Comparison of ENCODE assay signal across 9 cellular contexts in genomic region chr3:186520957-186521842, GRCh38. TPM values are rescaled to one million over a fixed set of nuclear protein-coding genes. Genes with fewer than 3 reads are reported as not detected.
DNase-seq lines count a peak whose midpoint lies in the region; ATAC-seq and TF ChIP-seq lines count a peak whose summit lies in the region.
"Had no signal": no experiment of that assay in that cellular context is flagged by ENCODE, and none has a peak within 500 bp of the region (broad histone marks: within the 10 kb centered on the region; RNA-seq: fewer than 3 reads in every experiment).

No MANE protein-coding gene starts in this region.

- H3K4me3 ChIP-seq in GM12865 (ENCODE audit: low read depth, low read length): peak overlapping the region; percentile 19
- H3K4me3 ChIP-seq: right atrium auricular region had no signal

- TF ChIP-seq CTCF in GM12865 (IDR thresholded peaks at IDR 0.05; ENCODE audit: insufficient read depth, low read depth, low read length, missing control alignments) (no peak), type B pancreatic cell (conservative IDR thresholded peaks at IDR 0.05) (no peak)

- H3K27ac Mint-ChIP-seq in activated CD8-positive, alpha-beta T cell treated with anti-CD3 and anti-CD28 coated beads, Interleukin-2, amount 10 ng/mL, durations not matched to agents 7 days and 5 days: no peak overlapping the region
- no peak overlapping the region for H3K27ac Mint-ChIP-seq in type B pancreatic cell

- CTCF ChIA-PET in activated CD8-positive, alpha-beta T cell treated with anti-CD3 and anti-CD28 coated beads, Interleukin-2, amount 10 ng/mL, durations not matched to agents 7 days and 5 days (lab: Charles Lee): interaction anchor here (0.9 kb wide), 1 partner anchor 11 kb away, joined by 4 read pairs; no protein-coding TSS in a partner anchor

- no peak overlapping the region for H3K4me3 Mint-ChIP-seq in activated CD8-positive, alpha-beta T cell treated with anti-CD3 and anti-CD28 coated beads, Interleukin-2, amount 10 ng/mL, durations not matched to agents 7 days and 5 days
- no peak overlapping the region for H3K4me3 Mint-ChIP-seq in type B pancreatic cell

- ATAC-seq in GM19328 (IDR thresholded peaks at IDR 0.05; ENCODE audit: unreplicated experiment) (peak; percentile 50), HG03066 (IDR thresholded peaks at IDR 0.05; ENCODE audit: low read depth, unreplicated experiment) (peak; percentile 63), SK-N-SH treated with all-trans-retinoic acid at 6 μM for 48 hours (no peak)
- ATAC-seq in activated CD8-positive, alpha-beta T cell treated with anti-CD3 and anti-CD28 coated beads, Interleukin-2, amount 10 ng/mL, durations not matched to agents 7 days and 5 days: no peak

- H3K9me3 Mint-ChIP-seq in activated CD8-positive, alpha-beta T cell treated with anti-CD3 and anti-CD28 coated beads, Interleukin-2, amount 10 ng/mL, durations not matched to agents 7 days and 5 days (ENCODE audit: insufficient read depth): no peaks in the 10 kb centered on the region
- no peaks in the 10 kb centered on the region for H3K9me3 Mint-ChIP-seq in type B pancreatic cell

- peaks cover 1% of the 10 kb centered on the region for H3K36me3 Mint-ChIP-seq in activated CD8-positive, alpha-beta T cell treated with anti-CD3 and anti-CD28 coated beads, Interleukin-2, amount 10 ng/mL, durations not matched to agents 7 days and 5 days (ENCODE audit: low read depth)
- no peaks in the 10 kb centered on the region for H3K36me3 Mint-ChIP-seq in type B pancreatic cell

- POLR2A ChIA-PET in activated CD8-positive, alpha-beta T cell treated with anti-CD3 and anti-CD28 coated beads, Interleukin-2, amount 10 ng/mL, durations not matched to agents 7 days and 5 days (lab: Charles Lee): no interaction called here

- no peaks in the 10 kb centered on the region for H3K27me3 Mint-ChIP-seq in activated CD8-positive, alpha-beta T cell treated with anti-CD3 and anti-CD28 coated beads, Interleukin-2, amount 10 ng/mL, durations not matched to agents 7 days and 5 days (ENCODE audit: low read depth)
- H3K27me3 Mint-ChIP-seq in type B pancreatic cell: peaks cover 7% of the 10 kb centered on the region

- peaks cover 38% of the 10 kb centered on the region for H3K4me1 Mint-ChIP-seq in activated CD8-positive, alpha-beta T cell treated with anti-CD3 and anti-CD28 coated beads, Interleukin-2, amount 10 ng/mL, durations not matched to agents 7 days and 5 days (ENCODE audit: low read depth)
- peaks cover 30% of the 10 kb centered on the region for H3K4me1 Mint-ChIP-seq in type B pancreatic cell (ENCODE audit: unreplicated experiment)

- peak; percentile 79 for DNase-seq in GM12865 (ENCODE audit: low read depth)
- peak; percentile 31 for DNase-seq in activated CD8-positive, alpha-beta T cell treated with anti-CD3 and anti-CD28 coated beads, Interleukin-2, amount 10 ng/mL, durations not matched to agents 7 days and 5 days
- no peak for DNase-seq in type B pancreatic cell (ENCODE audit: extremely low spot score, unreplicated experiment)
- no peak for DNase-seq in midbrain (lab: John Stamatoyannopoulos, UW)
- no peak for DNase-seq in NCI-H526 treated with DMSO at 0.1 percent for 48 hours (lab: John Stamatoyannopoulos, UW)

TF ChIP-seq in SK-N-SH treated with all-trans-retinoic acid at 6 μM for 48 hours, 23 proteins besides CTCF, POLR2A, EP300 and RAD21:
- TF ChIP-seq CREB5 (CRISPR knock-in tag; IDR thresholded peaks at IDR 0.05; ENCODE audit: low read depth) (no peak), PPARA (CRISPR knock-in tag; IDR thresholded peaks at IDR 0.05; ENCODE audit: borderline replicate concordance) (no peak), TOX (CRISPR knock-in tag; IDR thresholded peaks at IDR 0.05; ENCODE audit: borderline replicate concordance) (no peak), ARNTL (CRISPR knock-in tag; IDR thresholded peaks at IDR 0.05; ENCODE audit: borderline replicate concordance, low read depth) (no peak), SNAI2 (CRISPR knock-in tag; IDR thresholded peaks at IDR 0.05) (no peak), ZFP30 (CRISPR knock-in tag; IDR thresholded peaks at IDR 0.05) (no peak), CSDC2 (CRISPR knock-in tag; IDR thresholded peaks at IDR 0.05) (no peak), ISL1 (CRISPR knock-in tag; IDR thresholded peaks at IDR 0.05) (no peak), RARB (CRISPR knock-in tag; IDR thresholded peaks at IDR 0.05) (no peak), OSR1 (CRISPR knock-in tag; IDR thresholded peaks at IDR 0.05) (no peak), ZNF8 (CRISPR knock-in tag; IDR thresholded peaks at IDR 0.05) (no peak), TCF4 (CRISPR knock-in tag; IDR thresholded peaks at IDR 0.05; ENCODE audit: borderline replicate concordance) (no peak), ZC3H10 (CRISPR knock-in tag; IDR thresholded peaks at IDR 0.05) (no peak), PATZ1 (CRISPR knock-in tag; IDR thresholded peaks at IDR 0.05; ENCODE audit: borderline replicate concordance) (no peak), TSHZ2 (CRISPR knock-in tag; IDR thresholded peaks at IDR 0.05) (no peak)

RNA-seq across cellular contexts. Expression of gene CRYGS, which starts 23.0 kb away (rescaled TPM):
- total RNA-seq in activated CD8-positive, alpha-beta T cell treated with anti-CD3 and anti-CD28 coated beads, Interleukin-2, amount 10 ng/mL, durations not matched to agents 7 days and 5 days: 1 to 10 TPM; 4.6 to 5.6 TPM
- 1.2 and 7.8 TPM in 2 replicates for total RNA-seq in type B pancreatic cell (ENCODE audit: low replicate concordance)

RNA-seq across cellular contexts. Expression of gene TBCCD1, which starts 45.9 kb away (rescaled TPM):
- 10 to 100 TPM; 19.4 to 20.1 TPM for total RNA-seq in activated CD8-positive, alpha-beta T cell treated with anti-CD3 and anti-CD28 coated beads, Interleukin-2, amount 10 ng/mL, durations not matched to agents 7 days and 5 days
- 11.0 and 16.6 TPM in 2 replicates for total RNA-seq in type B pancreatic cell (ENCODE audit: low replicate concordance)

RNA-seq across cellular contexts. Expression of gene DNAJB11, which starts 49.3 kb away (rescaled TPM):
- 10 to 100 TPM; 55.9 to 56.5 TPM for total RNA-seq in activated CD8-positive, alpha-beta T cell treated with anti-CD3 and anti-CD28 coated beads, Interleukin-2, amount 10 ng/mL, durations not matched to agents 7 days and 5 days
- total RNA-seq in type B pancreatic cell (ENCODE audit: low replicate concordance): 63.4 and 68.5 TPM in 2 replicates

Comparison
In these comparisons a context has a peak if more than half of its experiments do, and no peak if none do; other contexts are left out.
1. DNase-seq: peak in GM12865 (single experiment) and activated CD8-positive, alpha-beta T cell treated with anti-CD3 and anti-CD28 coated beads, Interleukin-2, amount 10 ng/mL, durations not matched to agents 7 days and 5 days (single experiment); none in type B pancreatic cell (single experiment), midbrain (single experiment) and NCI-H526 treated with DMSO at 0.1 percent for 48 hours (single experiment).
2. ATAC-seq: peak in GM19328 (single experiment) and HG03066 (single experiment); none in activated CD8-positive, alpha-beta T cell treated with anti-CD3 and anti-CD28 coated beads, Interleukin-2, amount 10 ng/mL, durations not matched to agents 7 days and 5 days (single experiment) and SK-N-SH treated with all-trans-retinoic acid at 6 μM for 48 hours (single experiment).